Comparison of ENCODE assay signal across 22 cellular contexts in genomic region chr22:18064636-18065035, GRCh38. TPM values are rescaled to one million over a fixed set of nuclear protein-coding genes. Genes with fewer than 3 reads are reported as not detected.
DNase-seq lines count a peak whose midpoint lies in the region; ATAC-seq and TF ChIP-seq lines count a peak whose summit lies in the region.
"Had no signal": no experiment of that assay in that cellular context is flagged by ENCODE, and none has a peak within 500 bp of the region (broad histone marks: within the 10 kb centered on the region; RNA-seq: fewer than 3 reads in every experiment).

No MANE protein-coding gene starts in this region.

- no peaks in the 10 kb centered on the region for H3K36me3 Mint-ChIP-seq in stimulated activated memory B cell treated with anti-CD40 and anti-IgM and Interleukin-4, amounts not matched to agents 10 μg/mL and 1 μg/mL and 100 μg/mL, for 72 hours
- no peaks in the 10 kb centered on the region for H3K36me3 Mint-ChIP-seq in progenitor cell of endocrine pancreas (ENCODE audit: insufficient read depth)
- H3K36me3 Mint-ChIP-seq: CD14-positive monocyte had no signal

- peaks cover 55% of the 10 kb centered on the region for H3K4me1 Mint-ChIP-seq in stimulated activated memory B cell treated with anti-CD40 and anti-IgM and Interleukin-4, amounts not matched to agents 10 μg/mL and 1 μg/mL and 100 μg/mL, for 72 hours
- peaks cover 11% of the 10 kb centered on the region for H3K4me1 Mint-ChIP-seq in progenitor cell of endocrine pancreas (ENCODE audit: low read depth)

- DNase-seq in RWPE2 (ENCODE audit: low spot score) (no peak), foreskin keratinocyte (peak in 1 of 2 donors; percentile 63), progenitor cell of endocrine pancreas (ENCODE audit: low spot score, unreplicated experiment) (no peak), C1 segment of cervical spinal cord (lab: John Stamatoyannopoulos, UW) (no peak), NCI-H524 treated with DMSO at 0.1 percent for 48 hours (lab: John Stamatoyannopoulos, UW) (no peak)
- DNase-seq: DND-41; MM.1S; NCI-H1092 treated with DMSO at 0.1 percent for 48 hours; NCI-H146; NCI-H2081; NCI-H2171 treated with DMSO at 0.1 percent for 48 hours; NCI-H446 treated with DMSO at 0.1 percent for 48 hours; NCI-H748 treated with DMSO at 0.1 percent for 48 hours; NK-92 treated with Interleukin-12 subunit alpha and Interleukin-12 subunit beta, amount 100 ng/mL, for 24 hours; OCI-M1; SJCRH30 had no signal

- peak overlapping the region in 2 of 11 experiments; percentile 1 to 40; a peak in 1 of 22 replicates for H3K9ac ChIP-seq in BLaER1 treated with 17β-estradiol and CSF1 and Interleukin-3, amounts not matched to agents 10 nM and 100 nM

- H3K4me1 ChIP-seq in BLaER1 treated with 17β-estradiol and CSF1 and Interleukin-3, amounts not matched to agents 10 nM and 100 nM: peaks cover 15 to 38% (median 32%) of the 10 kb centered on the region in 10 experiments
- H3K4me1 ChIP-seq in RWPE2 (ENCODE audit: insufficient read depth, poor library complexity, severe bottlenecking) (peaks cover 33% of the 10 kb centered on the region), foreskin keratinocyte (peaks cover 39% of the 10 kb centered on the region)

- H3K9me3 Mint-ChIP-seq in stimulated activated memory B cell treated with anti-CD40 and anti-IgM and Interleukin-4, amounts not matched to agents 10 μg/mL and 1 μg/mL and 100 μg/mL, for 72 hours: no peaks in the 10 kb centered on the region
- H3K9me3 Mint-ChIP-seq in progenitor cell of endocrine pancreas (ENCODE audit: low read depth): no peaks in the 10 kb centered on the region
- H3K9me3 Mint-ChIP-seq: GM23338 had no signal

- H3K4me3 Mint-ChIP-seq in stimulated activated memory B cell treated with anti-CD40 and anti-IgM and Interleukin-4, amounts not matched to agents 10 μg/mL and 1 μg/mL and 100 μg/mL, for 72 hours: no peak overlapping the region
- H3K4me3 Mint-ChIP-seq in progenitor cell of endocrine pancreas (ENCODE audit: low read depth): no peak overlapping the region
- H3K4me3 Mint-ChIP-seq: CD14-positive monocyte, GM23338 had no signal

- peak overlapping the region; percentile 78 for H3K27ac Mint-ChIP-seq in stimulated activated memory B cell treated with anti-CD40 and anti-IgM and Interleukin-4, amounts not matched to agents 10 μg/mL and 1 μg/mL and 100 μg/mL, for 72 hours
- H3K27ac Mint-ChIP-seq in progenitor cell of endocrine pancreas: no peak overlapping the region
- H3K27ac Mint-ChIP-seq: GM23338 had no signal

- peaks cover 0 to 4% (median 0%) of the 10 kb centered on the region in 11 experiments; a peak in 1 of 22 replicates for H3K9me3 ChIP-seq in BLaER1 treated with 17β-estradiol and CSF1 and Interleukin-3, amounts not matched to agents 10 nM and 100 nM (replicated peaks in 1 of 11)
- no peaks in the 10 kb centered on the region for H3K9me3 ChIP-seq in RWPE2 (ENCODE audit: severe bottlenecking)
- H3K9me3 ChIP-seq: SJCRH30 had no signal

- no peaks in the 10 kb centered on the region for H3K36me3 ChIP-seq in BLaER1 treated with 17β-estradiol and CSF1 and Interleukin-3, amounts not matched to agents 10 nM and 100 nM
- no peaks in the 10 kb centered on the region for H3K36me3 ChIP-seq in RWPE2 (ENCODE audit: low read depth)
- H3K36me3 ChIP-seq: SJCRH30 had no signal

- peak overlapping the region in 9 of 11 experiments; percentile 55 to 84 (median 75); a peak in 17 of 22 replicates for H3K4me2 ChIP-seq in BLaER1 treated with 17β-estradiol and CSF1 and Interleukin-3, amounts not matched to agents 10 nM and 100 nM
- H3K4me2 ChIP-seq: GM23338 had no signal

- peaks cover 0 to 6% (median 0%) of the 10 kb centered on the region in 11 experiments; a peak in 1 of 22 replicates for H3K27me3 ChIP-seq in BLaER1 treated with 17β-estradiol and CSF1 and Interleukin-3, amounts not matched to agents 10 nM and 100 nM
- no peaks in the 10 kb centered on the region for H3K27me3 ChIP-seq in RWPE2 (ENCODE audit: insufficient read depth, poor library complexity, severe bottlenecking)
- no peaks in the 10 kb centered on the region for H3K27me3 ChIP-seq in foreskin keratinocyte
- H3K27me3 ChIP-seq: SJCRH30 had no signal

- ATAC-seq in RWPE2 (ENCODE audit: low read depth) (no peak), foreskin keratinocyte (no peak), GM19023 (IDR thresholded peaks at IDR 0.05; ENCODE audit: unreplicated experiment) (no peak)
- ATAC-seq in stimulated activated memory B cell treated with anti-CD40 and anti-IgM and Interleukin-4, amounts not matched to agents 10 μg/mL and 1 μg/mL and 100 μg/mL, for 72 hours: no peak

- H3K27me3 Mint-ChIP-seq in stimulated activated memory B cell treated with anti-CD40 and anti-IgM and Interleukin-4, amounts not matched to agents 10 μg/mL and 1 μg/mL and 100 μg/mL, for 72 hours: no peaks in the 10 kb centered on the region
- H3K27me3 Mint-ChIP-seq in progenitor cell of endocrine pancreas: peaks cover 26% of the 10 kb centered on the region

- TF ChIP-seq CTCF in RWPE2 (IDR thresholded peaks at IDR 0.05; ENCODE audit: poor library complexity, severe bottlenecking) (no peak), foreskin keratinocyte (conservative IDR thresholded peaks at IDR 0.05) (no peak), progenitor cell of endocrine pancreas (IDR thresholded peaks at IDR 0.05; ENCODE audit: unreplicated experiment) (no peak)

- no peaks in the 10 kb centered on the region for H4K20me1 ChIP-seq in BLaER1 treated with 17β-estradiol and CSF1 and Interleukin-3, amounts not matched to agents 10 nM and 100 nM

- peak overlapping the region in 4 of 11 experiments; percentile 29 to 67 (median 59); a peak in 5 of 22 replicates for H3K27ac ChIP-seq in BLaER1 treated with 17β-estradiol and CSF1 and Interleukin-3, amounts not matched to agents 10 nM and 100 nM
- H3K27ac ChIP-seq in RWPE2 (ENCODE audit: poor library complexity, severe bottlenecking): peak overlapping the region; percentile 48
- peak overlapping the region; percentile 96 for H3K27ac ChIP-seq in foreskin keratinocyte
- H3K27ac ChIP-seq: RWPE1, SJCRH30 had no signal

- no peak overlapping the region for H3K4me3 ChIP-seq in BLaER1 treated with 17β-estradiol and CSF1 and Interleukin-3, amounts not matched to agents 10 nM and 100 nM
- no peak overlapping the region for H3K4me3 ChIP-seq in RWPE2 (ENCODE audit: severe bottlenecking)
- H3K4me3 ChIP-seq: GM23338, SJCRH30 had no signal

RNA-seq across cellular contexts. Expression of gene PEX26, which starts 13.2 kb away (rescaled TPM):
- total RNA-seq in foreskin keratinocyte (25.7 and 29.1 TPM in 2 replicates), progenitor cell of endocrine pancreas (46.1 and 50.1 TPM in 2 replicates)
- polyA plus RNA-seq in foreskin keratinocyte: 10.7 and 11.5 TPM in 2 replicates

RNA-seq across cellular contexts. Expression of gene MICAL3, which starts 40.3 kb away (rescaled TPM):
- 59.6 and 68.0 TPM in 2 replicates for total RNA-seq in foreskin keratinocyte
- polyA plus RNA-seq in foreskin keratinocyte: 5.3 and 7.0 TPM in 2 replicates
- total RNA-seq in progenitor cell of endocrine pancreas: 54.8 and 59.9 TPM in 2 replicates

RNA-seq across cellular contexts. Expression of gene TUBA8, which starts 46.0 kb away (rescaled TPM):
- 0.32 and 0.34 TPM in 2 replicates for total RNA-seq in foreskin keratinocyte
- polyA plus RNA-seq in foreskin keratinocyte: 0.45 TPM in 2 replicates
- 2.4 and 3.2 TPM in 2 replicates for total RNA-seq in progenitor cell of endocrine pancreas
